ENCODE assay signal across 20 cellular contexts in the genomic region with DNA sequence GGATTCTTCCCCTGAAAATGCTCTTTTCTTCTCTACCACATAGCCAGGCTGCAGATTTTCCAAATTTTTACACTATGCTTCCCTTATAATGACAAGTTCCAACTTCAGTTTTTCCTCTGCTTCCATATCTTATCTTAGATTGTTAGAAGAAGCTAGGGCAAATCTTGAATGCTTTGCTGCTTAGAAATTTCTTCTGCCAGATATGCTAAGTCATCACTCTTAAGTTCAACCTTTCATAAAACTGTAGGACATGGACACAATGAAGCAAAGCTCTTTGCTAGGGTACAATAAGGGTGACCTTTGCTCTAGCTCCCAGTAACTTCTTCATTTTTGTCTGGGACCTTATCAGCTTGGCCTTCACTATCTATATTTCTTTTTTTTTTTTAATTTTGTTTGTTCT.
DNase-seq lines count a peak whose midpoint lies in the region; ATAC-seq, FAIRE-seq and TF ChIP-seq lines count a peak whose summit lies in the region.
"Had no signal": no experiment of that assay in that cellular context is flagged by ENCODE, and none has a peak within 500 bp of the region (broad histone marks: within the 10 kb centered on the region; RNA-seq: fewer than 3 reads in every experiment).

No MANE protein-coding gene starts in this region.

- H3K9me1 ChIP-seq in IMR-90 (ENCODE audit: insufficient read depth, low read length), result peaks cover 4% of the 10 kb centered on the region; the same call in 1 of the 2 replicates

- CTCF ChIA-PET in A549 (lab: Yijun Ruan, JAX), result interaction anchor here (1.0 to 1.8 kb wide), 2 partner anchors 31 to 377 kb away, joined by 4 to 5 read pairs; no protein-coding TSS in a partner anchor
- CTCF ChIA-PET in IMR-90 (lab: Yijun Ruan, JAX), result interaction anchor here (0.6 kb wide), 1 partner anchor 50 kb away, joined by 5 read pairs; no protein-coding TSS in a partner anchor

- no peak overlapping the region for H4K5ac ChIP-seq in IMR-90 (ENCODE audit: low read depth, low read length)

- ATAC-seq in A549 (no peak), IMR-90 (ENCODE audit: low read depth) (no peak)
- ATAC-seq: CD8-positive, alpha-beta T cell had no signal

- no peak overlapping the region for H4K91ac ChIP-seq in IMR-90 (ENCODE audit: insufficient read depth, low read depth, low read length)

- H3K4me2 ChIP-seq in A549, result no peak overlapping the region
- no peak overlapping the region for H3K4me2 ChIP-seq in IMR-90 (ENCODE audit: low read depth, low read length)
- H3K4me2 ChIP-seq: BLaER1 treated with 17β-estradiol and CSF1 and Interleukin-3, amounts not matched to agents 10 nM and 100 nM had no signal

- no peak for FAIRE-seq in A549 (lab: Jason Lieb, UNC)
- FAIRE-seq: A204.1, D721Med, G401.6, GM12891, GM19239 had no signal

- H3K9me3 ChIP-seq in A549, result no peaks in the 10 kb centered on the region
- H3K9me3 ChIP-seq in IMR-90 (ENCODE audit: control insufficient read depth, insufficient read depth, low read length), result 0 out of 2 replicates have a peak, but pooled peaks cover 2% of the 10 kb centered on the region
- H3K9me3 ChIP-seq: Caco-2 had no signal

- TF ChIP-seq CTCF in A549 (IDR thresholded peaks at IDR 0.05), result no peak
- TF ChIP-seq CTCF in IMR-90 (conservative IDR thresholded peaks at IDR 0.05; ENCODE audit: low read depth, low read length), result no peak
- no peak for TF ChIP-seq CTCF in fibroblast of the aortic adventitia (IDR thresholded peaks at IDR 0.05; ENCODE audit: insufficient read depth, low read length)

- no peak for TF ChIP-seq POLR2A in A549 (IDR thresholded peaks at IDR 0.05; ENCODE audit: low read length)
- no peak for TF ChIP-seq POLR2A in IMR-90 (IDR thresholded peaks at IDR 0.05; ENCODE audit: low read depth, low read length)

- H2BK120ac ChIP-seq in IMR-90 (ENCODE audit: low read depth, low read length), result no peak overlapping the region

- no peak overlapping the region for H2AFZ ChIP-seq in IMR-90 (replicated peaks; ENCODE audit: low read length, poor library complexity)

- in situ Hi-C loops in IMR-90 (cut with MboI; ENCODE audit: low sequenced_read_pairs), result no loop called here

- POLR2A ChIA-PET in A549 (lab: Yijun Ruan, JAX), result no interaction called here
- POLR2A ChIA-PET in IMR-90 (lab: Charles Lee; ENCODE audit: unreplicated experiment), result interaction anchor here (0.6 kb wide), 1 partner anchor 13 kb away, joined by 3 read pairs; no protein-coding TSS in a partner anchor

- H2AK9ac ChIP-seq in IMR-90 (replicated peaks; ENCODE audit: low read depth, low read length, poor library complexity), result no peak overlapping the region

- H3K23ac ChIP-seq in IMR-90 (ENCODE audit: low read depth, low read length), result no peak overlapping the region

- H2BK20ac ChIP-seq in IMR-90 (ENCODE audit: low read depth, low read length), result no peak overlapping the region

- no peak for TF ChIP-seq EP300 in A549 (IDR thresholded peaks at IDR 0.05)

- H3K27ac ChIP-seq in A549 (no peak overlapping the region), IMR-90 (ENCODE audit: insufficient read depth, low read length) (no peak overlapping the region)
- H3K27ac ChIP-seq: BLaER1 treated with 17β-estradiol and CSF1 and Interleukin-3, amounts not matched to agents 10 nM and 100 nM; C4-2B had no signal

- H3K27me3 ChIP-seq in IMR-90 (ENCODE audit: control insufficient read depth, insufficient read depth, low read length), result no peaks in the 10 kb centered on the region
- H3K27me3 ChIP-seq: BLaER1 treated with 17β-estradiol and CSF1 and Interleukin-3, amounts not matched to agents 10 nM and 100 nM had no signal

- no peak overlapping the region for H3K18ac ChIP-seq in IMR-90 (ENCODE audit: low read depth, low read length)

- intact Hi-C loops in IMR-90 (cut with micrococcal nuclease), result no loop called here

- dilution Hi-C loops in IMR-90 (cut with HindIII; ENCODE audit: low sequenced_read_pairs, unreplicated experiment), result no loop called here

- H4K20me1 ChIP-seq in IMR-90 (ENCODE audit: insufficient read depth, low read length), result no peaks in the 10 kb centered on the region
- H4K20me1 ChIP-seq: BLaER1 treated with 17β-estradiol and CSF1 and Interleukin-3, amounts not matched to agents 10 nM and 100 nM had no signal

- no peak overlapping the region for H2BK15ac ChIP-seq in IMR-90 (ENCODE audit: low read depth, low read length)

- H4K8ac ChIP-seq in IMR-90 (ENCODE audit: low read depth in 2 of 2, low read length in 2 of 2), result no peak overlapping the region

- TF ChIP-seq RAD21 in A549 (conservative IDR thresholded peaks at IDR 0.05 in 1 of 2, IDR thresholded peaks at IDR 0.05 in 1 of 2) (no peak), IMR-90 (IDR thresholded peaks at IDR 0.05; ENCODE audit: low read length) (no peak)

- H3K4me3 ChIP-seq in A549 (no peak overlapping the region), IMR-90 (ENCODE audit: insufficient read depth, low read depth, low read length) (no peak overlapping the region), fibroblast of the aortic adventitia (ENCODE audit: low read depth, low read length) (no peak overlapping the region)
- H3K4me3 ChIP-seq: BLaER1 treated with 17β-estradiol and CSF1 and Interleukin-3, amounts not matched to agents 10 nM and 100 nM had no signal

- H3K4me1 ChIP-seq in A549 (no peaks in the 10 kb centered on the region), IMR-90 (ENCODE audit: control insufficient read depth, insufficient read depth, low read length) (peaks cover 2% of the 10 kb centered on the region)
- H3K4me1 ChIP-seq: BLaER1 treated with 17β-estradiol and CSF1 and Interleukin-3, amounts not matched to agents 10 nM and 100 nM; Caco-2 had no signal

- DNase-seq in A549 (ENCODE audit: low read depth in 1 of 2, low spot score in 1 of 2) (no peak), IMR-90 (no peak), fibroblast of the aortic adventitia (ENCODE audit: low read depth) (peak; percentile 23), SHP77 (lab: John Stamatoyannopoulos, UW) (no peak)
- DNase-seq in activated T-cell treated with anti-CD3 and anti-CD28 coated beads, Interleukin-2, amount 50 U/mL, for 48 hours, result no peak
- DNase-seq: 8988T; AML-193; Caco-2; Calu3; CD4-positive, alpha-beta T cell; CD8-positive, alpha-beta T cell; DMS79 treated with DMSO at 0.1 percent for 48 hours; GF-D8 had no signal

- no peak overlapping the region for H3K56ac ChIP-seq in IMR-90 (ENCODE audit: extremely low read depth, insufficient read depth, low read length)

- H2BK5ac ChIP-seq in IMR-90 (ENCODE audit: low read depth, low read length, poor library complexity, severe bottlenecking), result no peak overlapping the region

- no peak overlapping the region for H2AK5ac ChIP-seq in IMR-90 (ENCODE audit: low read depth, low read length)

- no TSS peak for BruUV-seq in IMR-90 (replicated peaks; lab: Mats Ljungman, UMichigan)

- no peak overlapping the region for H3K4ac ChIP-seq in IMR-90 (ENCODE audit: low read depth, low read length)

- H3K9ac ChIP-seq in IMR-90 (ENCODE audit: low read depth, low read length), result no peak overlapping the region
- H3K9ac ChIP-seq: BLaER1 treated with 17β-estradiol and CSF1 and Interleukin-3, amounts not matched to agents 10 nM and 100 nM had no signal

- no peaks in the 10 kb centered on the region for H3K36me3 ChIP-seq in IMR-90 (ENCODE audit: control insufficient read depth, insufficient read depth, low read length)
- H3K36me3 ChIP-seq: BLaER1 treated with 17β-estradiol and CSF1 and Interleukin-3, amounts not matched to agents 10 nM and 100 nM had no signal

- no peak overlapping the region for H3K14ac ChIP-seq in IMR-90 (replicated peaks; ENCODE audit: low read depth, low read length)

- H3K79me1 ChIP-seq in IMR-90 (ENCODE audit: low read depth in 1 of 2, low read length in 2 of 2), result no peaks in the 10 kb centered on the region

TF ChIP-seq in A549, 52 proteins besides CTCF, POLR2A, EP300 and RAD21:
- TF ChIP-seq MAFK (IDR thresholded peaks at IDR 0.05; ENCODE audit: partially characterized antibody) (peak; percentile 73), HOXA7 (CRISPR knock-in tag; IDR thresholded peaks at IDR 0.05) (no peak)
TF ChIP-seq in A549: peak in this region for 1.

TF ChIP-seq in IMR-90, 13 proteins besides CTCF, POLR2A, EP300 and RAD21:
- TF ChIP-seq SMC3 (IDR thresholded peaks at IDR 0.05; ENCODE audit: low read depth, low read length) (no peak), MAFK (IDR thresholded peaks at IDR 0.05; ENCODE audit: low read depth, low read length) (peak; percentile 53)
